ENCODE assay signal across 8 cellular contexts in genomic region chr18:79246309-79247108, GRCh38.
DNase-seq lines count a peak whose midpoint lies in the region; ATAC-seq and TF ChIP-seq lines count a peak whose summit lies in the region.

No MANE protein-coding gene starts in this region.

- H3K27ac ChIP-seq in A673 (ENCODE audit: low read depth, low read length, poor library complexity, severe bottlenecking), result no peak overlapping the region
- no peak overlapping the region for H3K27ac ChIP-seq in caudate nucleus (ENCODE audit: low read depth, low read length)

- peaks cover 21% of the 10 kb centered on the region for H3K4me1 ChIP-seq in A673 (ENCODE audit: insufficient read depth, low read length, poor library complexity, severe bottlenecking)

- no TSS peak for BruUV-seq in A673 (replicated peaks; lab: Mats Ljungman, UMichigan)

- CTCF ChIA-PET in A673 (lab: Charles Lee), result no interaction called here

- intact Hi-C loops in A673 (cut with micrococcal nuclease; ENCODE audit: unreplicated experiment), result loop anchor here (5.0 to 10.0 kb wide), 2 partner anchors 262 to 369 kb away; no protein-coding TSS in a partner anchor

- DNase-seq in A673 (ENCODE audit: low spot score) (peak; percentile 84), NCI-H2196 treated with DMSO at 0.1 percent for 48 hours (lab: John Stamatoyannopoulos, UW; ENCODE audit: unreplicated experiment) (peak; percentile 76), caudate nucleus (lab: John Stamatoyannopoulos, UW) (peak in 57 of 61 donors; percentile 19 to 92 (median 69)), kidney tubule cell (ENCODE audit: low spot score) (peak; percentile 85)
- peak; percentile 69 for DNase-seq in activated CD4-positive, CD25-positive, alpha-beta regulatory T cell treated with anti-CD3 and anti-CD28 coated beads, Interleukin-2, amount 50 U/mL, for 72 hours
- peak; percentile 67 for DNase-seq in stimulated activated CD4-positive, alpha-beta T cell treated with anti-CD3 and anti-CD28 coated beads, Interleukin-4, amount 100 ng/mL, for 1 hour

- POLR2A ChIA-PET in A673 (lab: Charles Lee; ENCODE audit: low non-redundant PET), result no interaction called here

- no peaks in the 10 kb centered on the region for H3K9me3 ChIP-seq in A673 (ENCODE audit: low read depth, low read length, poor library complexity, severe bottlenecking)

- peaks cover 30% of the 10 kb centered on the region for H3K27me3 ChIP-seq in A673 (replicated peaks; ENCODE audit: insufficient read depth, low read depth, low read length, poor library complexity)

- H3K4me3 ChIP-seq in A673 (ENCODE audit: low read depth, low read length, poor library complexity, severe bottlenecking), result no peak overlapping the region

- ATAC-seq in GM18520 (IDR thresholded peaks at IDR 0.05; ENCODE audit: unreplicated experiment), result peak; percentile 97
- peak; percentile 94 for ATAC-seq in HG03045 (IDR thresholded peaks at IDR 0.05; ENCODE audit: unreplicated experiment)

- TF ChIP-seq CTCF in A673 (conservative IDR thresholded peaks at IDR 0.05; ENCODE audit: low read depth, low read length), result peak; percentile 99

- H3K36me3 ChIP-seq in A673 (ENCODE audit: insufficient read depth, low read length, poor library complexity, severe bottlenecking), result no peaks in the 10 kb centered on the region
